8 cellular contexts compared by ENCODE assay signal in genomic region chr11:46896719-46897406, GRCh38. TPM values are rescaled to one million over a fixed set of nuclear protein-coding genes. Genes with fewer than 3 reads are reported as not detected.
DNase-seq lines count a peak whose midpoint lies in the region; ATAC-seq and TF ChIP-seq lines count a peak whose summit lies in the region.

No MANE protein-coding gene starts in this region.

- H2BK5ac ChIP-seq in IMR-90 (ENCODE audit: low read depth, low read length, poor library complexity, severe bottlenecking) = no peak overlapping the region

- H2BK15ac ChIP-seq in IMR-90 (ENCODE audit: low read depth, low read length) = no peak overlapping the region

- in situ Hi-C loops in IMR-90 (cut with MboI; ENCODE audit: low sequenced_read_pairs) = loop anchor here (25.0 kb wide), 1 partner anchor 465 kb away; the partner anchor contains the start of gene MYBPC3

- H3K4ac ChIP-seq in IMR-90 (ENCODE audit: low read depth, low read length) = no peak overlapping the region

- TF ChIP-seq CTCF in DND-41 (IDR thresholded peaks at IDR 0.05; ENCODE audit: borderline replicate concordance, extremely low read depth, low read length, poor library complexity, severe bottlenecking) (peak; percentile 65), IMR-90 (conservative IDR thresholded peaks at IDR 0.05; ENCODE audit: low read depth, low read length) (peak; percentile 27), fibroblast of villous mesenchyme (IDR thresholded peaks at IDR 0.05; ENCODE audit: insufficient read depth, low read depth, low read length) (peak; percentile 34), suprapubic skin (IDR thresholded peaks at IDR 0.05) (no peak), gastroesophageal sphincter (IDR thresholded peaks at IDR 0.05) (no peak)

- no peak overlapping the region for H2BK20ac ChIP-seq in IMR-90 (ENCODE audit: low read depth, low read length)

- TF ChIP-seq RAD21 in IMR-90 (IDR thresholded peaks at IDR 0.05; ENCODE audit: low read length) = no peak

- peaks cover 3% of the 10 kb centered on the region; the same call in 1 of the 2 replicates for H3K9me1 ChIP-seq in IMR-90 (ENCODE audit: insufficient read depth, low read length)

- DNase-seq in DND-41 (peak; percentile 18), IMR-90 (peak; percentile 37), RPMI7951 (ENCODE audit: low read depth) (peak; percentile 57), fibroblast of villous mesenchyme (ENCODE audit: low read depth) (peak; percentile 46), GM19238 (ENCODE audit: insufficient read length, low spot score) (no peak), suprapubic skin (ENCODE audit: low spot score in 2 of 2) (no peak)

- no peak overlapping the region for H3K27ac ChIP-seq in DND-41 (ENCODE audit: low read length)
- H3K27ac ChIP-seq in IMR-90 (ENCODE audit: insufficient read depth, low read length) = no peak overlapping the region
- H3K27ac ChIP-seq in suprapubic skin = no peak overlapping the region
- H3K27ac ChIP-seq in gastroesophageal sphincter = no peak overlapping the region

- H4K5ac ChIP-seq in IMR-90 (ENCODE audit: low read depth, low read length) = no peak overlapping the region

- no peaks in the 10 kb centered on the region for H3K9me3 ChIP-seq in DND-41 (ENCODE audit: insufficient read depth, low read length, severe bottlenecking)
- no peaks in the 10 kb centered on the region for H3K9me3 ChIP-seq in IMR-90 (ENCODE audit: control insufficient read depth, insufficient read depth, low read length)
- H3K9me3 ChIP-seq in suprapubic skin = no peaks in the 10 kb centered on the region
- H3K9me3 ChIP-seq in gastroesophageal sphincter = no peaks in the 10 kb centered on the region

- H3K9ac ChIP-seq in DND-41 (ENCODE audit: low read depth, low read length) (no peak overlapping the region), IMR-90 (ENCODE audit: low read depth, low read length) (no peak overlapping the region)

- dilution Hi-C loops in IMR-90 (cut with HindIII; ENCODE audit: low sequenced_read_pairs, unreplicated experiment) = no loop called here

- H4K91ac ChIP-seq in IMR-90 (ENCODE audit: insufficient read depth, low read depth, low read length) = no peak overlapping the region

- H3K36me3 ChIP-seq in DND-41 (ENCODE audit: insufficient read depth, low read length) (no peaks in the 10 kb centered on the region), IMR-90 (ENCODE audit: control insufficient read depth, insufficient read depth, low read length) (peaks cover 7% of the 10 kb centered on the region), suprapubic skin (peaks cover 46% of the 10 kb centered on the region), gastroesophageal sphincter (peaks cover 0 to 30% of the 10 kb centered on the region in 2 donors)

- no peak overlapping the region for H2AK9ac ChIP-seq in IMR-90 (replicated peaks; ENCODE audit: low read depth, low read length, poor library complexity)

- H4K8ac ChIP-seq in IMR-90 (ENCODE audit: low read depth in 2 of 2, low read length in 2 of 2) = no peak overlapping the region

- H3K27me3 ChIP-seq in DND-41 (ENCODE audit: insufficient read depth, low read length, poor library complexity) (no peaks in the 10 kb centered on the region), IMR-90 (ENCODE audit: control insufficient read depth, insufficient read depth, low read length) (no peaks in the 10 kb centered on the region), suprapubic skin (no peaks in the 10 kb centered on the region), gastroesophageal sphincter (no peaks in the 10 kb centered on the region)

- no peak overlapping the region for H2BK120ac ChIP-seq in IMR-90 (ENCODE audit: low read depth, low read length)

- peak; percentile 79 for ATAC-seq in DND-41 (ENCODE audit: insufficient read depth, low read depth)
- peak; percentile 75 for ATAC-seq in IMR-90 (ENCODE audit: low read depth)
- no peak for ATAC-seq in HG03196 (IDR thresholded peaks at IDR 0.05; ENCODE audit: unreplicated experiment)
- ATAC-seq in gastroesophageal sphincter = no peak

- intact Hi-C loops in IMR-90 (cut with micrococcal nuclease) = no loop called here

- H3K4me3 ChIP-seq in DND-41 (ENCODE audit: low read depth in 1 of 2, low read length in 2 of 2) (no peak overlapping the region), IMR-90 (ENCODE audit: insufficient read depth, low read depth, low read length) (no peak overlapping the region), fibroblast of villous mesenchyme (ENCODE audit: low read depth, low read length) (no peak overlapping the region), suprapubic skin (no peak overlapping the region), gastroesophageal sphincter (no peak overlapping the region)

- no peak overlapping the region for H3K4me2 ChIP-seq in DND-41 (ENCODE audit: insufficient read depth, low read length)
- no peak overlapping the region for H3K4me2 ChIP-seq in IMR-90 (ENCODE audit: low read depth, low read length)

- H4K20me1 ChIP-seq in DND-41 (ENCODE audit: insufficient read depth, low read length) = no peaks in the 10 kb centered on the region
- no peaks in the 10 kb centered on the region for H4K20me1 ChIP-seq in IMR-90 (ENCODE audit: insufficient read depth, low read length)

- no peak overlapping the region for H3K18ac ChIP-seq in IMR-90 (ENCODE audit: low read depth, low read length)

- TF ChIP-seq EP300 in suprapubic skin (IDR thresholded peaks at IDR 0.05) = no peak
- TF ChIP-seq EP300 in gastroesophageal sphincter (IDR thresholded peaks at IDR 0.05) = no peak

- H2AFZ ChIP-seq in DND-41 (ENCODE audit: low read depth, low read length) (no peak overlapping the region), IMR-90 (replicated peaks; ENCODE audit: low read length, poor library complexity) (no peak overlapping the region)

- H3K79me1 ChIP-seq in IMR-90 (ENCODE audit: low read depth in 1 of 2, low read length in 2 of 2) = no peaks in the 10 kb centered on the region

- CTCF ChIA-PET in IMR-90 (lab: Yijun Ruan, JAX) = interaction anchor here (0.8 to 1.4 kb wide), 3 partner anchors 24 to 257 kb away, joined by 3 to 4 read pairs (median 3); no protein-coding TSS in a partner anchor

- H3K79me2 ChIP-seq in DND-41 (ENCODE audit: insufficient read depth, low read length) = no peaks in the 10 kb centered on the region

- TF ChIP-seq POLR2A in IMR-90 (IDR thresholded peaks at IDR 0.05; ENCODE audit: low read depth, low read length) (no peak), suprapubic skin (IDR thresholded peaks at IDR 0.05) (no peak), gastroesophageal sphincter (IDR thresholded peaks at IDR 0.05) (no peak)

- H3K23ac ChIP-seq in IMR-90 (ENCODE audit: low read depth, low read length) = no peak overlapping the region

- no CpG with 5 or more reads among the region's 10 CpGs for WGBS in IMR-90 (ENCODE audit: extremely low coverage in 2 of 2, insufficient read length in 1 of 2), 2 experiments
- WGBS in suprapubic skin = 92% methylated on average over 10 of the region's 10 CpGs
- 97 to 100% methylated on average over 5 to 8 of the region's 10 CpGs for WGBS in gastroesophageal sphincter (ENCODE audit: low coverage in 1 of 2), 2 donors

- H2AK5ac ChIP-seq in IMR-90 (ENCODE audit: low read depth, low read length) = no peak overlapping the region

- H3K56ac ChIP-seq in IMR-90 (ENCODE audit: extremely low read depth, insufficient read depth, low read length) = no peak overlapping the region

- H3K4me1 ChIP-seq in DND-41 (ENCODE audit: insufficient read depth, low read length) (no peaks in the 10 kb centered on the region), IMR-90 (ENCODE audit: control insufficient read depth, insufficient read depth, low read length) (no peaks in the 10 kb centered on the region), suprapubic skin (peaks cover 24% of the 10 kb centered on the region), gastroesophageal sphincter (peaks cover 0 to 8% (median 0%) of the 10 kb centered on the region in 3 donors)

- POLR2A ChIA-PET in IMR-90 (lab: Charles Lee; ENCODE audit: unreplicated experiment) = no interaction called here

- BruUV-seq in IMR-90 (replicated peaks; lab: Mats Ljungman, UMichigan) = no TSS peak

- no peak overlapping the region for H3K14ac ChIP-seq in IMR-90 (replicated peaks; ENCODE audit: low read depth, low read length)

TF ChIP-seq in IMR-90, 13 proteins besides CTCF, POLR2A, EP300 and RAD21 (continues in another document):
- no peak for TF ChIP-seq CEBPB (IDR thresholded peaks at IDR 0.05; ENCODE audit: low read depth, low read length)
- no peak for TF ChIP-seq RFX5 (IDR thresholded peaks at IDR 0.05; ENCODE audit: low read depth, low read length)
- no peak for TF ChIP-seq RCOR1 (IDR thresholded peaks at IDR 0.05; ENCODE audit: insufficient replicate concordance, low read length)
- TF ChIP-seq MAZ (IDR thresholded peaks at IDR 0.05; ENCODE audit: borderline replicate concordance, low read depth, low read length) = no peak

RNA-seq across cellular contexts. Expression of gene LRP4, which starts 21.5 kb away (rescaled TPM):
- total RNA-seq in IMR-90 (2012; rRNA removed) = 3.9 and 4.1 TPM in 2 replicates
- 5.1 and 5.8 TPM in 2 replicates for polyA plus RNA-seq in IMR-90 (2012; rRNA removed)
- polyA plus RNA-seq in IMR-90 (2012; cell fraction: cytosol; rRNA removed) = 3.2 and 3.3 TPM in 2 replicates
- 8.7 and 11.6 TPM in 2 replicates for polyA plus RNA-seq in IMR-90 (2012; cell fraction: nucleus; rRNA removed; ENCODE audit: low replicate concordance)
- 0.98 and 1.4 TPM in 2 replicates for total RNA-seq in RPMI7951 (2014; rRNA removed; shearing (Covaris generic))
- total RNA-seq in fibroblast of villous mesenchyme = 3.5 and 3.9 TPM in 2 replicates
- total RNA-seq in suprapubic skin = 100 to 1,000 TPM in 2 of 4 donors, 10 to 100 TPM in 2; 52.2 to 308 (median 90.4) TPM
- 1 to 10 TPM; 2.6 to 9.8 (median 6.7) TPM for total RNA-seq in gastroesophageal sphincter

RNA-seq across cellular contexts. Expression of gene CSTPP1, which starts 39.7 kb away (rescaled TPM):
- total RNA-seq in IMR-90 (2012; rRNA removed) = 21.1 and 22.0 TPM in 2 replicates
- 35.7 and 36.6 TPM in 2 replicates for polyA plus RNA-seq in IMR-90 (2012; rRNA removed)
- 40.1 and 40.4 TPM in 2 replicates for polyA plus RNA-seq in IMR-90 (2012; cell fraction: cytosol; rRNA removed)
- 25.2 and 32.4 TPM in 2 replicates for polyA plus RNA-seq in IMR-90 (2012; cell fraction: nucleus; rRNA removed; ENCODE audit: low replicate concordance)
- 29.9 and 33.9 TPM in 2 replicates for total RNA-seq in RPMI7951 (2014; rRNA removed; shearing (Covaris generic))
- total RNA-seq in fibroblast of villous mesenchyme = 30.2 and 33.5 TPM in 2 replicates
- total RNA-seq in suprapubic skin = 100 to 1,000 TPM in 1 of 4 donors, 10 to 100 TPM in 3; 34.9 to 117 (median 48.1) TPM
- total RNA-seq in gastroesophageal sphincter = 10 to 100 TPM; 19.1 to 27.0 (median 21.8) TPM

RNA-seq across cellular contexts. Expression of gene CKAP5, which starts 50.8 kb away (rescaled TPM):
- total RNA-seq in IMR-90 (2012; rRNA removed) (79.2 and 82.8 TPM in 2 replicates), fibroblast of villous mesenchyme (70.5 and 99.3 TPM in 2 replicates), suprapubic skin (10 to 100 TPM; 29.9 to 59.2 (median 38.9) TPM), gastroesophageal sphincter (10 to 100 TPM; 39.8 to 46.9 (median 43.4) TPM)
- polyA plus RNA-seq in IMR-90 (2012; rRNA removed) = 53.8 and 59.5 TPM in 2 replicates
- 14.4 and 15.7 TPM in 2 replicates for polyA plus RNA-seq in IMR-90 (2012; cell fraction: cytosol; rRNA removed)
- polyA plus RNA-seq in IMR-90 (2012; cell fraction: nucleus; rRNA removed; ENCODE audit: low replicate concordance) = 13.2 and 59.0 TPM in 2 replicates
- 83.3 and 92.9 TPM in 2 replicates for total RNA-seq in RPMI7951 (2014; rRNA removed; shearing (Covaris generic))

Comparison
In these comparisons a context has a peak if more than half of its experiments do, and no peak if none do; other contexts are left out.
1. ATAC-seq: peak in DND-41 (single experiment) and IMR-90 (single experiment); none in HG03196 (single experiment) and gastroesophageal sphincter (single experiment).
2. DNase-seq: peak in DND-41 (single experiment), IMR-90 (single experiment), RPMI7951 (single experiment) and fibroblast of villous mesenchyme (single experiment); none in GM19238 (single experiment) and suprapubic skin (0 of 2).
3. CTCF ChIP-seq: peak in DND-41 (single experiment), IMR-90 (single experiment) and fibroblast of villous mesenchyme (single experiment); none in suprapubic skin (0 of 2) and gastroesophageal sphincter (0 of 4).
4. RNA of gene LRP4, which starts 21.5 kb away (total RNA-seq): 52.2 to 308 TPM in suprapubic skin; 2.6 to 9.8 TPM in gastroesophageal sphincter, 3.9 to 4.1 TPM in IMR-90, 3.5 to 3.9 TPM in fibroblast of villous mesenchyme and 0.98 to 1.4 TPM in RPMI7951; every median in the first group is over 4 times any median in the second.